In genomic region chr9:113879906-113880305, GRCh38 we compare ENCODE assay signal across 22 cellular contexts. TPM values are rescaled to one million over a fixed set of nuclear protein-coding genes. Genes with fewer than 3 reads are reported as not detected.
DNase-seq lines count a peak whose midpoint lies in the region; ATAC-seq and TF ChIP-seq lines count a peak whose summit lies in the region.
"Had no signal": no experiment of that assay in that cellular context is flagged by ENCODE, and none has a peak within 500 bp of the region (broad histone marks: within the 10 kb centered on the region; RNA-seq: fewer than 3 reads in every experiment).

No MANE protein-coding gene starts in this region.

- no peak for DNase-seq in GM23338 (ENCODE audit: low spot score)
- DNase-seq in amniotic epithelial cell (ENCODE audit: low read depth): peak; percentile 94
- DNase-seq in fibroblast of the aortic adventitia (ENCODE audit: low read depth): peak; percentile 91
- DNase-seq in skeletal muscle cell (ENCODE audit: low read depth): peak; percentile 18
- no peak for DNase-seq in WERI-Rb-1
- DNase-seq in activated T-helper 2 cell treated with anti-CD3 and anti-CD28 coated beads, Interferon-gamma antibody, Interleukin-2, Interleukin-4, amounts not matched to agents 10 μg/mL and 5 μg/mL and 100 μg/mL, durations not matched to agents 14 hours and 24 hours and 36 hours (ENCODE audit: low spot score): no peak
- DNase-seq: activated CD4-positive, alpha-beta T cell treated with anti-CD3 and anti-CD28 coated beads for 48 hours; activated effector memory CD4-positive, alpha-beta T cell treated with anti-CD3 and anti-CD28 coated beads, Interleukin-2, amount 50 U/mL, for 16 hours; AML-193; amniotic stem cell; cerebellar nuclear complex; COR-L47; KBM-7; kidney glomerular epithelial cell; NCI-H2081 treated with DMSO at 0.1 percent for 48 hours; NCI-H524 treated with DMSO at 0.1 percent for 48 hours; nephron progenitor cell; spleen had no signal

- H2AFZ ChIP-seq in GM23338: no peak overlapping the region

- H3K27me3 ChIP-seq in GM23338 (ENCODE audit: insufficient read depth) (peaks cover 7% of the 10 kb centered on the region), WERI-Rb-1 (ENCODE audit: insufficient read depth, low read depth, severe bottlenecking) (peaks cover 59% of the 10 kb centered on the region)

- no peak for TF ChIP-seq CTCF in GM23338 (conservative IDR thresholded peaks at IDR 0.05; ENCODE audit: low read depth in 2 of 2)
- TF ChIP-seq CTCF in fibroblast of the aortic adventitia (IDR thresholded peaks at IDR 0.05; ENCODE audit: insufficient read depth, low read length): no peak
- TF ChIP-seq CTCF in WERI-Rb-1 (IDR thresholded peaks at IDR 0.05; ENCODE audit: low read depth, low read length): no peak

- H3K36me3 ChIP-seq in GM23338 (ENCODE audit: insufficient read depth) (no peaks in the 10 kb centered on the region), WERI-Rb-1 (no peaks in the 10 kb centered on the region)
- H3K36me3 ChIP-seq: spleen had no signal

- H3K27ac Mint-ChIP-seq in GM23338: no peak overlapping the region
- no peak overlapping the region for H3K27ac Mint-ChIP-seq in activated T-helper 2 cell treated with anti-CD3 and anti-CD28 coated beads, Interferon-gamma antibody, Interleukin-2, Interleukin-4, amounts not matched to agents 10 μg/mL and 5 μg/mL and 100 μg/mL, durations not matched to agents 14 hours and 24 hours and 36 hours

- H3K4me2 ChIP-seq in GM23338: no peak overlapping the region

- H3F3A ChIP-seq in GM23338 (replicated peaks; ENCODE audit: low read depth): no peaks in the 10 kb centered on the region

- H3K9me2 ChIP-seq in GM23338 (ENCODE audit: insufficient read depth): no peaks in the 10 kb centered on the region

- peaks cover 3% of the 10 kb centered on the region; the same call in 1 of the 2 replicates for H4K20me1 ChIP-seq in GM23338 (replicated peaks; ENCODE audit: insufficient read depth)

- H3K4me1 Mint-ChIP-seq in GM23338: peaks cover 55% of the 10 kb centered on the region
- peaks cover 4% of the 10 kb centered on the region for H3K4me1 Mint-ChIP-seq in activated T-helper 2 cell treated with anti-CD3 and anti-CD28 coated beads, Interferon-gamma antibody, Interleukin-2, Interleukin-4, amounts not matched to agents 10 μg/mL and 5 μg/mL and 100 μg/mL, durations not matched to agents 14 hours and 24 hours and 36 hours (ENCODE audit: low read depth)

- ATAC-seq in GM23338 (no peak), GM19397 (IDR thresholded peaks at IDR 0.05; ENCODE audit: unreplicated experiment) (no peak), HG03354 (IDR thresholded peaks at IDR 0.05; ENCODE audit: poor library complexity, severe bottlenecking, unreplicated experiment) (no peak)
- ATAC-seq: Right ventricle myocardium inferior had no signal

- no peaks in the 10 kb centered on the region for H3K36me3 Mint-ChIP-seq in GM23338 (ENCODE audit: low read depth)
- H3K36me3 Mint-ChIP-seq in activated T-helper 2 cell treated with anti-CD3 and anti-CD28 coated beads, Interferon-gamma antibody, Interleukin-2, Interleukin-4, amounts not matched to agents 10 μg/mL and 5 μg/mL and 100 μg/mL, durations not matched to agents 14 hours and 24 hours and 36 hours (ENCODE audit: low read depth): peaks cover 3% of the 10 kb centered on the region

- no peaks in the 10 kb centered on the region for H3K9me3 Mint-ChIP-seq in GM23338
- no peaks in the 10 kb centered on the region for H3K9me3 Mint-ChIP-seq in activated T-helper 2 cell treated with anti-CD3 and anti-CD28 coated beads, Interferon-gamma antibody, Interleukin-2, Interleukin-4, amounts not matched to agents 10 μg/mL and 5 μg/mL and 100 μg/mL, durations not matched to agents 14 hours and 24 hours and 36 hours
- H3K9me3 Mint-ChIP-seq: nephron progenitor cell had no signal

- H3K9me3 ChIP-seq in WERI-Rb-1 (ENCODE audit: severe bottlenecking): no peaks in the 10 kb centered on the region
- H3K9me3 ChIP-seq: spleen had no signal

- H3K4me3 Mint-ChIP-seq in GM23338: no peak overlapping the region
- no peak overlapping the region for H3K4me3 Mint-ChIP-seq in activated T-helper 2 cell treated with anti-CD3 and anti-CD28 coated beads, Interferon-gamma antibody, Interleukin-2, Interleukin-4, amounts not matched to agents 10 μg/mL and 5 μg/mL and 100 μg/mL, durations not matched to agents 14 hours and 24 hours and 36 hours (ENCODE audit: low read depth)

- H3K4me3 ChIP-seq in GM23338: no peak overlapping the region
- peak overlapping the region; percentile 44 for H3K4me3 ChIP-seq in fibroblast of the aortic adventitia (ENCODE audit: low read depth, low read length)
- no peak overlapping the region for H3K4me3 ChIP-seq in skeletal muscle cell (ENCODE audit: low read depth, low read length)
- H3K4me3 ChIP-seq in WERI-Rb-1 (ENCODE audit: low read depth, low read length): no peak overlapping the region
- H3K4me3 ChIP-seq: spleen had no signal

- intact Hi-C loops in activated T-helper 2 cell treated with anti-CD3 and anti-CD28 coated beads, Interferon-gamma antibody, Interleukin-2, Interleukin-4, amounts not matched to agents 10 μg/mL and 5 μg/mL and 100 μg/mL, durations not matched to agents 14 hours and 24 hours and 36 hours (cut with micrococcal nuclease): no loop called here

- peak overlapping the region; percentile 51; the same call in 1 of the 2 replicates for H3K27ac ChIP-seq in GM23338 (ENCODE audit: low read depth)
- no peak overlapping the region for H3K27ac ChIP-seq in WERI-Rb-1
- H3K27ac ChIP-seq: spleen had no signal

- peaks cover 73% of the 10 kb centered on the region for H3K79me2 ChIP-seq in GM23338 (replicated peaks; ENCODE audit: insufficient read depth)

- H3K27me3 Mint-ChIP-seq in GM23338 (ENCODE audit: insufficient read depth, low read depth, poor library complexity): peaks cover 6% of the 10 kb centered on the region
- H3K27me3 Mint-ChIP-seq in activated T-helper 2 cell treated with anti-CD3 and anti-CD28 coated beads, Interferon-gamma antibody, Interleukin-2, Interleukin-4, amounts not matched to agents 10 μg/mL and 5 μg/mL and 100 μg/mL, durations not matched to agents 14 hours and 24 hours and 36 hours (ENCODE audit: low read depth): peaks cover 19% of the 10 kb centered on the region

- peaks cover 38% of the 10 kb centered on the region for H3K4me1 ChIP-seq in GM23338 (ENCODE audit: insufficient read depth)

TF ChIP-seq in GM23338, 12 proteins besides CTCF, POLR2A, EP300 and RAD21 (continues in another document):
- TF ChIP-seq STAT1 (IDR thresholded peaks at IDR 0.05; ENCODE audit: unreplicated experiment): no peak
- TF ChIP-seq JUNB (IDR thresholded peaks at IDR 0.05; ENCODE audit: unreplicated experiment): no peak
- TF ChIP-seq ETS1 (IDR thresholded peaks at IDR 0.05): no peak
- TF ChIP-seq POLR2AphosphoS5 (IDR thresholded peaks at IDR 0.05; ENCODE audit: low read depth): no peak
- no peak for TF ChIP-seq EZH2 (IDR thresholded peaks at IDR 0.05; ENCODE audit: low read depth, unreplicated experiment)

RNA-seq across cellular contexts. Expression of gene ZNF618, which starts 3.8 kb away (rescaled TPM):
- total RNA-seq in GM23338 (2014; rRNA removed; shearing (Covaris generic)): 19.6 and 22.1 TPM in 2 replicates
- 10.3 and 12.1 TPM in 2 replicates for polyA plus RNA-seq in GM23338 (2016; fragmentation: Nextera tagmentation; extraction: Ambion mirVana)
- 5.8 and 13.6 TPM in 2 replicates for total RNA-seq in fibroblast of the aortic adventitia (ENCODE audit: low replicate concordance)
- 0.25 TPM in 2 replicates for total RNA-seq in activated T-helper 2 cell treated with anti-CD3 and anti-CD28 coated beads, Interferon-gamma antibody, Interleukin-2, Interleukin-4, amounts not matched to agents 10 μg/mL and 5 μg/mL and 100 μg/mL, durations not matched to agents 14 hours and 24 hours and 36 hours
- total RNA-seq: OCI-LY7 had no signal

Comparison
In these comparisons a context has a peak if more than half of its experiments do, and no peak if none do; other contexts are left out.
1. DNase-seq: peak in amniotic epithelial cell (single experiment), fibroblast of the aortic adventitia (single experiment) and skeletal muscle cell (single experiment); none in GM23338 (single experiment), WERI-Rb-1 (single experiment) and activated T-helper 2 cell treated with anti-CD3 and anti-CD28 coated beads, Interferon-gamma antibody, Interleukin-2, Interleukin-4, amounts not matched to agents 10 μg/mL and 5 μg/mL and 100 μg/mL, durations not matched to agents 14 hours and 24 hours and 36 hours (single experiment).